Comparison of ENCODE assay signal across 8 cellular contexts in the genomic region with DNA sequence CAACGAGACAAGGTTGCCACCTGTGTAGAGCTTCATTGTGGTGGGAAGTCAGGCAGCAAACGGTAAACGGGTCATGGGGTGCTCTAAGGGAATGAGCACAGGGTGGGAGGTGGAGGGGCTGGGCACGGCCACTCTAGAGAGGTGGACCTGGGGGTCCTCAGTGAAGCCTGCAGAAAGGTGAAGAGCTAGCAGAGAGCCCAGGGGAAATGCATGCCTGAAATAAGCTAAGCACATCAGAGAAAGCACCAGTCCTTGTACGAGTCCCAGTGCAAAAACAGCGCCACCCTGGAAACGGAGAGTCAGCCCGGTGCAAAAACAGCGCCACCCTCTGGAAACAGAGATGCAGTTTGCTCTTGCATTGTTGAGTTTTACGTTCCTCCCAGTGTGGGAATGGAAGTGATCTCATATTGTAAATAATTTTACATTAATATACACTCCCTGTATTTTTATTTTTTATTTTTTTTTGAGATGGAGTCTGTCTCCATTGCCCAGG.
DNase-seq lines count a peak whose midpoint lies in the region; ATAC-seq, FAIRE-seq and TF ChIP-seq lines count a peak whose summit lies in the region.

No MANE protein-coding gene starts in this region.

- POLR2A ChIA-PET in PC-3 (lab: Charles Lee; ENCODE audit: unreplicated experiment) = no interaction called here

- H3K9ac ChIP-seq in GM23248 (no peak overlapping the region), PC-3 (ENCODE audit: low read length) (no peak overlapping the region)

- H3K79me2 ChIP-seq in GM23248 (ENCODE audit: insufficient read depth) (0 out of 2 replicates have a peak, but pooled peaks cover 6% of the 10 kb centered on the region), PC-3 (ENCODE audit: low read length) (no peaks in the 10 kb centered on the region)

- in situ Hi-C loops in GM23248 (cut with MboI) = no loop called here

- H3K36me3 ChIP-seq in GM23248 (ENCODE audit: low read depth) = no peaks in the 10 kb centered on the region
- 0 out of 2 replicates have a peak, but pooled peaks cover 4% of the 10 kb centered on the region for H3K36me3 ChIP-seq in PC-3 (ENCODE audit: low read depth, low read length)
- H3K36me3 ChIP-seq in bronchial epithelial cell (ENCODE audit: control insufficient read depth, insufficient read depth, low read length) = peaks cover 2% of the 10 kb centered on the region

- H3F3A ChIP-seq in GM23248 (ENCODE audit: insufficient read depth) = no peaks in the 10 kb centered on the region
- H3F3A ChIP-seq in PC-3 (ENCODE audit: low read length, unreplicated experiment) = no peaks in the 10 kb centered on the region

- TF ChIP-seq CTCF in AG10803 (conservative IDR thresholded peaks at IDR 0.05; ENCODE audit: low read length) = peak; percentile 28; the same call in 1 of the 2 replicates
- TF ChIP-seq CTCF in PC-3 (conservative IDR thresholded peaks at IDR 0.05; ENCODE audit: low read depth, low read length) = peak; percentile 96
- TF ChIP-seq CTCF in bronchial epithelial cell (IDR thresholded peaks at IDR 0.05; ENCODE audit: insufficient read depth, low read length, severe bottlenecking) = peak; percentile 34

- 73 to 76% methylated on average over 10 of the region's 10 CpGs for WGBS in GM23248 (ENCODE audit: low coverage in 1 of 2, low lambda C conversion rate in 2 of 2, missing lambda C conversion rate in 2 of 2), 2 experiments

- H3K4me1 ChIP-seq in GM23248 (ENCODE audit: insufficient read depth) = no peaks in the 10 kb centered on the region
- H3K4me1 ChIP-seq in PC-3 (ENCODE audit: insufficient read depth, low read length) = no peaks in the 10 kb centered on the region

- H3K9me2 ChIP-seq in GM23248 (ENCODE audit: insufficient read depth) = no peaks in the 10 kb centered on the region
- no peaks in the 10 kb centered on the region for H3K9me2 ChIP-seq in PC-3 (replicated peaks; ENCODE audit: low read length)

- no peak overlapping the region for H2AFZ ChIP-seq in GM23248
- no peak overlapping the region for H2AFZ ChIP-seq in PC-3 (ENCODE audit: low read length)

- no peak overlapping the region for H3K4me2 ChIP-seq in GM23248 (ENCODE audit: unreplicated experiment)
- H3K4me2 ChIP-seq in PC-3 (ENCODE audit: low read length) = no peak overlapping the region

- H4K20me1 ChIP-seq in GM23248 (ENCODE audit: insufficient read depth) (no peaks in the 10 kb centered on the region), PC-3 (ENCODE audit: low read length) (no peaks in the 10 kb centered on the region)

- CTCF ChIA-PET in PC-3 (lab: Charles Lee) = interaction anchor here (0.6 to 1.5 kb wide), 5 partner anchors 126 to 225 kb away, joined by 3 to 11 read pairs (median 3); no protein-coding TSS in a partner anchor

- H3K9me3 ChIP-seq in GM23248 (ENCODE audit: low read depth) (no peaks in the 10 kb centered on the region), PC-3 (ENCODE audit: low read length) (no peaks in the 10 kb centered on the region)

- no TSS peak for BruUV-seq in PC-3 (replicated peaks; lab: Mats Ljungman, UMichigan)

- intact Hi-C loops in PC-3 (cut with micrococcal nuclease) = no loop called here

- FAIRE-seq in bronchial epithelial cell (lab: Jason Lieb, UNC) = no peak

- H3K27ac ChIP-seq in GM23248 (no peak overlapping the region), PC-3 (ENCODE audit: low read length) (no peak overlapping the region)

- H3K4me3 ChIP-seq in AG10803 (ENCODE audit: low read length) = no peak overlapping the region
- H3K4me3 ChIP-seq in GM23248 = no peak overlapping the region
- no peak overlapping the region for H3K4me3 ChIP-seq in PC-3 (ENCODE audit: low read length)
- H3K4me3 ChIP-seq in bronchial epithelial cell (ENCODE audit: low read depth, low read length) = no peak overlapping the region

- DNase-seq in AG10803 (ENCODE audit: low read depth) = no peak
- DNase-seq in GM23248 = peak; percentile 18
- DNase-seq in PC-3 = peak; percentile 81
- no peak for DNase-seq in bronchial epithelial cell (ENCODE audit: low read depth)
- peak; percentile 76 for DNase-seq in medulla oblongata (ENCODE audit: extremely low spot score)
- no peak for DNase-seq in T1000 (lab: John Stamatoyannopoulos, UW)
- no peak for DNase-seq in HPDE6-E6E7 (ENCODE audit: extremely low spot score)

- peak; percentile 84 for ATAC-seq in PC-3
- no peak for ATAC-seq in GM21825 (IDR thresholded peaks at IDR 0.05; ENCODE audit: unreplicated experiment)

- H3K27me3 ChIP-seq in GM23248 (replicated peaks; ENCODE audit: insufficient read depth) (no peaks in the 10 kb centered on the region), PC-3 (ENCODE audit: low read length) (no peaks in the 10 kb centered on the region), bronchial epithelial cell (ENCODE audit: control insufficient read depth, insufficient read depth, low read length) (no peaks in the 10 kb centered on the region)

Comparison
In these comparisons a context has a peak if more than half of its experiments do, and no peak if none do; other contexts are left out.
1. DNase-seq: peak in GM23248 (single experiment), PC-3 (single experiment) and medulla oblongata (single experiment); none in AG10803 (single experiment), bronchial epithelial cell (single experiment), T1000 (single experiment) and HPDE6-E6E7 (single experiment).
2. CTCF ChIP-seq: peak in every context shown above with its lines; median percentile 96 in PC-3; 34 in bronchial epithelial cell; 28 in AG10803.